ENCODE assay signal across 20 cellular contexts in the genomic region with DNA sequence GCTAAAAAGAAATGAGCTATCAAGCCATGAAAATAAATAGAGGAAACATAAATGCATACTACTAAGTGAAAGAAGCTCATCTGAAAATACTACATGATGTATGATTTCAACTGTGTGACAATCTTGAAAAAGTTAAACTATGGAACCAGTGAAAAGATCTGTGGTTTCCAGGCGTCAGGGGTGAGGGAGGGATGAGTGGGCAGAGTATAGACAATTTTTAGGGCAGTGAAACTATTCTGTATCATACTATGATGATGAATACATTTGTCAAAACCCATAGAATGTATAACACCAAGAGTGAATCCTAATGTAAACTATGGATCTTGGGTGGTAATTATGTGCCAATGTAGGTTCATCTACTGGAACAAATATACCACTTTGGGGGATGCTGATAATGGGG. TPM values are rescaled to one million over a fixed set of nuclear protein-coding genes. Genes with fewer than 3 reads are reported as not detected.
A peak's percentile ranks its signal among the peaks of the same experiment; 100 is the strongest.
DNase-seq lines count a peak whose midpoint lies in the region; ATAC-seq and TF ChIP-seq lines count a peak whose summit lies in the region.
"Had no signal": no experiment of that assay in that cellular context is flagged by ENCODE, and none has a peak within 500 bp of the region (broad histone marks: within the 10 kb centered on the region; RNA-seq: fewer than 3 reads in every experiment).

No MANE protein-coding gene starts in this region.

- H3K4me3 ChIP-seq in foreskin fibroblast (ENCODE audit: low read depth in 1 of 2, low read length in 2 of 2): no peak overlapping the region
- H3K4me3 ChIP-seq: BLaER1 had no signal

- CTCF ChIA-PET in activated CD4-positive, alpha-beta T cell treated with anti-CD3 and anti-CD28 coated beads, Interleukin-2, amount 10 ng/mL, durations not matched to agents 7 days and 5 days (lab: Charles Lee): interaction anchor here (1.1 kb wide), 1 partner anchor 105 kb away, joined by 3 read pairs; no protein-coding TSS in a partner anchor

- H3K4me3 Mint-ChIP-seq in activated CD4-positive, alpha-beta T cell treated with anti-CD3 and anti-CD28 coated beads, Interleukin-2, amount 10 ng/mL, durations not matched to agents 24 days and 14 days: no peak overlapping the region
- H3K4me3 Mint-ChIP-seq in activated CD4-positive, alpha-beta T cell treated with anti-CD3 and anti-CD28 coated beads, Interleukin-2, amount 10 ng/mL, durations not matched to agents 7 days and 5 days: no peak overlapping the region
- peak overlapping the region in 1 of 2 donors; percentile 25 for H3K4me3 Mint-ChIP-seq in activated T-cell treated with anti-CD3 and anti-CD28 coated beads, Interleukin-2, amount 50 U/mL, for 72 hours
- H3K4me3 Mint-ChIP-seq: CD4-positive, alpha-beta memory T cell had no signal

- peaks cover 5% of the 10 kb centered on the region for H3K4me1 Mint-ChIP-seq in activated CD4-positive, alpha-beta T cell treated with anti-CD3 and anti-CD28 coated beads, Interleukin-2, amount 10 ng/mL, durations not matched to agents 24 days and 14 days
- no peaks in the 10 kb centered on the region for H3K4me1 Mint-ChIP-seq in activated CD4-positive, alpha-beta T cell treated with anti-CD3 and anti-CD28 coated beads, Interleukin-2, amount 10 ng/mL, durations not matched to agents 7 days and 5 days
- peaks cover 23% of the 10 kb centered on the region for H3K4me1 Mint-ChIP-seq in activated T-cell treated with anti-CD3 and anti-CD28 coated beads, Interleukin-2, amount 50 U/mL, for 72 hours (ENCODE audit: low read depth)
- H3K4me1 Mint-ChIP-seq: CD4-positive, alpha-beta memory T cell had no signal

- no peak for DNase-seq in activated CD4-positive, alpha-beta T cell treated with anti-CD3 and anti-CD28 coated beads, Interleukin-2, amount 10 ng/mL, durations not matched to agents 24 days and 14 days
- no peak for DNase-seq in activated CD4-positive, alpha-beta T cell treated with anti-CD3 and anti-CD28 coated beads, Interleukin-2, amount 10 ng/mL, durations not matched to agents 7 days and 5 days
- no peak for DNase-seq in activated naive CD4-positive, alpha-beta T cell treated with anti-CD3 and anti-CD28 coated beads, Interleukin-2, amount 50 U/mL, for 72 hours (ENCODE audit: low spot score in 2 of 2)
- DNase-seq in activated naive CD4-positive, alpha-beta T cell (lab: John Stamatoyannopoulos, UW): no peak
- DNase-seq in activated T-cell treated with anti-CD3 and anti-CD28 coated beads, Interleukin-2, amount 50 U/mL, for 72 hours: peak; percentile 15 to 37
- no peak for DNase-seq in stimulated activated naive CD8-positive, alpha-beta T cell treated with anti-CD3 and anti-CD28 coated beads, Interleukin-15, Interleukin-2, amounts not matched to agents 100 U/mL and 50 U/mL, for 24 hours
- no peak for DNase-seq in foreskin fibroblast
- DNase-seq: CD4-positive, alpha-beta memory T cell; DMS153; GF-D8; MM.1S; NCI-H1092; NCI-H1436 treated with DMSO at 0.1 percent for 48 hours; NCI-H2029; NCI-H345; NCI-H524 treated with DMSO at 0.1 percent for 48 hours; PC-3 had no signal

- no peak for TF ChIP-seq CTCF in foreskin fibroblast (IDR thresholded peaks at IDR 0.05; ENCODE audit: low read depth, low read length)

- no peaks in the 10 kb centered on the region for H3K36me3 Mint-ChIP-seq in activated CD4-positive, alpha-beta T cell treated with anti-CD3 and anti-CD28 coated beads, Interleukin-2, amount 10 ng/mL, durations not matched to agents 24 days and 14 days (ENCODE audit: low read depth)
- no peaks in the 10 kb centered on the region for H3K36me3 Mint-ChIP-seq in activated CD4-positive, alpha-beta T cell treated with anti-CD3 and anti-CD28 coated beads, Interleukin-2, amount 10 ng/mL, durations not matched to agents 7 days and 5 days (ENCODE audit: low read depth)
- peaks cover 0 to 4% of the 10 kb centered on the region in 2 donors for H3K36me3 Mint-ChIP-seq in activated naive CD4-positive, alpha-beta T cell treated with anti-CD3 and anti-CD28 coated beads, Interleukin-2, amount 50 U/mL, for 72 hours
- H3K36me3 Mint-ChIP-seq in activated T-cell treated with anti-CD3 and anti-CD28 coated beads, Interleukin-2, amount 50 U/mL, for 72 hours (ENCODE audit: insufficient read depth in 2 of 2): no peaks in the 10 kb centered on the region
- H3K36me3 Mint-ChIP-seq: CD4-positive, alpha-beta memory T cell had no signal

- peak; percentile 66 to 97 for ATAC-seq in activated naive CD4-positive, alpha-beta T cell treated with anti-CD3 and anti-CD28 coated beads, Interleukin-2, amount 50 U/mL, for 72 hours
- ATAC-seq in activated T-cell treated with anti-CD3 and anti-CD28 coated beads, Interleukin-2, amount 50 U/mL, for 72 hours (replicated peaks in 1 of 2): peak; percentile 89 to 95
- peak; percentile 85 for ATAC-seq in stimulated activated naive CD8-positive, alpha-beta T cell treated with anti-CD3 and anti-CD28 coated beads, Interleukin-15, Interleukin-2, amounts not matched to agents 100 U/mL and 50 U/mL, for 24 hours
- ATAC-seq: PC-3 had no signal

- H3K9me3 Mint-ChIP-seq in activated CD4-positive, alpha-beta T cell treated with anti-CD3 and anti-CD28 coated beads, Interleukin-2, amount 10 ng/mL, durations not matched to agents 24 days and 14 days: peaks cover 4% of the 10 kb centered on the region
- no peaks in the 10 kb centered on the region for H3K9me3 Mint-ChIP-seq in activated CD4-positive, alpha-beta T cell treated with anti-CD3 and anti-CD28 coated beads, Interleukin-2, amount 10 ng/mL, durations not matched to agents 7 days and 5 days
- no peaks in the 10 kb centered on the region for H3K9me3 Mint-ChIP-seq in activated naive CD4-positive, alpha-beta T cell treated with anti-CD3 and anti-CD28 coated beads, Interleukin-2, amount 50 U/mL, for 72 hours
- H3K9me3 Mint-ChIP-seq in activated T-cell treated with anti-CD3 and anti-CD28 coated beads, Interleukin-2, amount 50 U/mL, for 72 hours: peaks cover 0 to 1% of the 10 kb centered on the region in 2 donors

- H3K27me3 Mint-ChIP-seq in activated CD4-positive, alpha-beta T cell treated with anti-CD3 and anti-CD28 coated beads, Interleukin-2, amount 10 ng/mL, durations not matched to agents 24 days and 14 days: peaks cover 2% of the 10 kb centered on the region
- peaks cover 4% of the 10 kb centered on the region for H3K27me3 Mint-ChIP-seq in activated CD4-positive, alpha-beta T cell treated with anti-CD3 and anti-CD28 coated beads, Interleukin-2, amount 10 ng/mL, durations not matched to agents 7 days and 5 days
- peaks cover 12% of the 10 kb centered on the region for H3K27me3 Mint-ChIP-seq in activated T-cell treated with anti-CD3 and anti-CD28 coated beads, Interleukin-2, amount 50 U/mL, for 72 hours (ENCODE audit: low read depth)

- intact Hi-C loops in activated CD4-positive, alpha-beta T cell treated with anti-CD3 and anti-CD28 coated beads, Interleukin-2, amount 10 ng/mL, durations not matched to agents 24 days and 14 days (cut with micrococcal nuclease): loop anchor here (2.0 to 5.0 kb wide), 2 partner anchors 13 to 70 kb away; no protein-coding TSS in a partner anchor

- POLR2A ChIA-PET in activated CD4-positive, alpha-beta T cell treated with anti-CD3 and anti-CD28 coated beads, Interleukin-2, amount 10 ng/mL, durations not matched to agents 7 days and 5 days (lab: Charles Lee): no interaction called here

- H3K27ac Mint-ChIP-seq in activated CD4-positive, alpha-beta T cell treated with anti-CD3 and anti-CD28 coated beads, Interleukin-2, amount 10 ng/mL, durations not matched to agents 24 days and 14 days: peak overlapping the region; percentile 7
- no peak overlapping the region for H3K27ac Mint-ChIP-seq in activated CD4-positive, alpha-beta T cell treated with anti-CD3 and anti-CD28 coated beads, Interleukin-2, amount 10 ng/mL, durations not matched to agents 7 days and 5 days
- no peak overlapping the region for H3K27ac Mint-ChIP-seq in activated naive CD4-positive, alpha-beta T cell treated with anti-CD3 and anti-CD28 coated beads, Interleukin-2, amount 50 U/mL, for 72 hours
- no peak overlapping the region for H3K27ac Mint-ChIP-seq in activated T-cell treated with anti-CD3 and anti-CD28 coated beads, Interleukin-2, amount 50 U/mL, for 72 hours
- H3K27ac Mint-ChIP-seq: CD4-positive, alpha-beta memory T cell had no signal

RNA-seq across cellular contexts. Expression of gene SPX, which starts 21.3 kb away (rescaled TPM):
- total RNA-seq in activated CD4-positive, alpha-beta T cell treated with anti-CD3 and anti-CD28 coated beads, Interleukin-2, amount 10 ng/mL, durations not matched to agents 24 days and 14 days: 0.59 and 1.0 TPM in 2 replicates
- total RNA-seq in activated CD4-positive, alpha-beta T cell treated with anti-CD3 and anti-CD28 coated beads, Interleukin-2, amount 10 ng/mL, durations not matched to agents 7 days and 5 days: under 1 TPM in 1 of 2 experiments, not detected in 1; 0.12 TPM
- total RNA-seq in activated naive CD4-positive, alpha-beta T cell treated with anti-CD3 and anti-CD28 coated beads, Interleukin-2, amount 50 U/mL, for 72 hours: under 1 TPM; 0.30 to 0.39 TPM
- total RNA-seq in activated T-cell treated with anti-CD3 and anti-CD28 coated beads, Interleukin-2, amount 50 U/mL, for 72 hours: 1 to 10 TPM; 1.6 to 2.8 TPM

RNA-seq across cellular contexts. Expression of gene GOLT1B, which starts 45.8 kb away (rescaled TPM):
- 41.1 and 42.9 TPM in 2 replicates for total RNA-seq in activated CD4-positive, alpha-beta T cell treated with anti-CD3 and anti-CD28 coated beads, Interleukin-2, amount 10 ng/mL, durations not matched to agents 24 days and 14 days
- total RNA-seq in activated CD4-positive, alpha-beta T cell treated with anti-CD3 and anti-CD28 coated beads, Interleukin-2, amount 10 ng/mL, durations not matched to agents 7 days and 5 days: 10 to 100 TPM; 40.7 to 45.6 TPM
- total RNA-seq in activated naive CD4-positive, alpha-beta T cell treated with anti-CD3 and anti-CD28 coated beads, Interleukin-2, amount 50 U/mL, for 72 hours: 10 to 100 TPM; 29.4 to 63.0 TPM
- 10 to 100 TPM; 46.3 to 51.2 TPM for total RNA-seq in activated T-cell treated with anti-CD3 and anti-CD28 coated beads, Interleukin-2, amount 50 U/mL, for 72 hours

RNA-seq across cellular contexts. Expression of gene RECQL, which starts 46.0 kb away (rescaled TPM):
- 61.9 and 64.9 TPM in 2 replicates for total RNA-seq in activated CD4-positive, alpha-beta T cell treated with anti-CD3 and anti-CD28 coated beads, Interleukin-2, amount 10 ng/mL, durations not matched to agents 24 days and 14 days
- 10 to 100 TPM; 88.3 to 95.8 TPM for total RNA-seq in activated CD4-positive, alpha-beta T cell treated with anti-CD3 and anti-CD28 coated beads, Interleukin-2, amount 10 ng/mL, durations not matched to agents 7 days and 5 days
- total RNA-seq in activated naive CD4-positive, alpha-beta T cell treated with anti-CD3 and anti-CD28 coated beads, Interleukin-2, amount 50 U/mL, for 72 hours: 100 to 1,000 TPM in 1 of 2 donors, 10 to 100 TPM in 1; 86.4 to 126 TPM
- 10 to 100 TPM; 92.7 to 93.4 TPM for total RNA-seq in activated T-cell treated with anti-CD3 and anti-CD28 coated beads, Interleukin-2, amount 50 U/mL, for 72 hours

RNA-seq across cellular contexts. Expression of gene GYS2, which starts 57.2 kb away (rescaled TPM):
- 0.17 TPM in 1 of 2 replicates, not detected in the other for total RNA-seq in activated CD4-positive, alpha-beta T cell treated with anti-CD3 and anti-CD28 coated beads, Interleukin-2, amount 10 ng/mL, durations not matched to agents 24 days and 14 days
- total RNA-seq in activated CD4-positive, alpha-beta T cell treated with anti-CD3 and anti-CD28 coated beads, Interleukin-2, amount 10 ng/mL, durations not matched to agents 7 days and 5 days: not detected
- total RNA-seq in activated naive CD4-positive, alpha-beta T cell treated with anti-CD3 and anti-CD28 coated beads, Interleukin-2, amount 50 U/mL, for 72 hours: not detected
- total RNA-seq in activated T-cell treated with anti-CD3 and anti-CD28 coated beads, Interleukin-2, amount 50 U/mL, for 72 hours: not detected
- total RNA-seq: Daoy, LHCN-M2, PC-3 had no signal

Comparison
In these comparisons a context has a peak if more than half of its experiments do, and no peak if none do; other contexts are left out.
1. DNase-seq: peak in activated T-cell treated with anti-CD3 and anti-CD28 coated beads, Interleukin-2, amount 50 U/mL, for 72 hours (2 of 2); none in activated CD4-positive, alpha-beta T cell treated with anti-CD3 and anti-CD28 coated beads, Interleukin-2, amount 10 ng/mL, durations not matched to agents 24 days and 14 days (single experiment), activated CD4-positive, alpha-beta T cell treated with anti-CD3 and anti-CD28 coated beads, Interleukin-2, amount 10 ng/mL, durations not matched to agents 7 days and 5 days (single experiment), activated naive CD4-positive, alpha-beta T cell treated with anti-CD3 and anti-CD28 coated beads, Interleukin-2, amount 50 U/mL, for 72 hours (0 of 2), activated naive CD4-positive, alpha-beta T cell (0 of 4), stimulated activated naive CD8-positive, alpha-beta T cell treated with anti-CD3 and anti-CD28 coated beads, Interleukin-15, Interleukin-2, amounts not matched to agents 100 U/mL and 50 U/mL, for 24 hours (single experiment) and foreskin fibroblast (0 of 2).
2. Peak in every context shown above with its lines, with median percentiles within 50 percentile points of each other: ATAC-seq.